ENCODE assay signal across 11 cellular contexts in the genomic region with DNA sequence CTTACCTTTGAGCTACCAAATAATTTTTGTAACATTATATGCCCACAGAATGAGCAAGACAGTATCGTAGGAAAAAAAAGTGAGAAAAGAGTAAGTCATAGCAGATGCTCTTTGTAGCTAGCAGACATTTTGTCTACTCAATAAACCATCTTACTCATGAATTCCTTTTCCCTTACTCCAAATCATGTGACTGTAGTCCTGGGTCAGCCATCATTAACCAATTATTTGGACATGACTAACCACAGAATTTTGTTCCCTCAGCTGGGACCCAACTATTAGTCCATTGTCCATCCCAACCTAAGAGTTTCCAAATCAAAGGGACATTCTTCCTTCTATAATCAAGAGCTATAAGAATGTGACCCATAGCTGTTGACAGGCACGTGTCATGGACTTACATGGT. TPM values are rescaled to one million over a fixed set of nuclear protein-coding genes. Genes with fewer than 3 reads are reported as not detected.
A peak's percentile ranks its signal among the peaks of the same experiment; 100 is the strongest.
DNase-seq lines count a peak whose midpoint lies in the region; ATAC-seq and TF ChIP-seq lines count a peak whose summit lies in the region.
"Had no signal": no experiment of that assay in that cellular context is flagged by ENCODE, and none has a peak within 500 bp of the region (broad histone marks: within the 10 kb centered on the region; RNA-seq: fewer than 3 reads in every experiment).

No MANE protein-coding gene starts in this region.

- H3K9me3 Mint-ChIP-seq in activated naive CD8-positive, alpha-beta T cell treated with anti-CD3 and anti-CD28 coated beads, Interleukin-2, amount 50 U/mL, for 24 hours: no peaks in the 10 kb centered on the region
- H3K9me3 Mint-ChIP-seq in immature natural killer cell: no peaks in the 10 kb centered on the region

- no peak overlapping the region for H3K27ac ChIP-seq in thyroid gland

- no peaks in the 10 kb centered on the region for H3K9me3 ChIP-seq in thyroid gland

- TF ChIP-seq POLR2A in thyroid gland (IDR thresholded peaks at IDR 0.05): no peak

- peak overlapping the region; percentile 73 for H3K27ac Mint-ChIP-seq in activated naive CD8-positive, alpha-beta T cell treated with anti-CD3 and anti-CD28 coated beads, Interleukin-2, amount 50 U/mL, for 24 hours
- peak overlapping the region in 5 of 6 donors; percentile 59 to 81 (median 72) for H3K27ac Mint-ChIP-seq in immature natural killer cell

- H3K4me1 Mint-ChIP-seq in activated naive CD8-positive, alpha-beta T cell treated with anti-CD3 and anti-CD28 coated beads, Interleukin-2, amount 50 U/mL, for 24 hours: peaks cover 89% of the 10 kb centered on the region
- H3K4me1 Mint-ChIP-seq in immature natural killer cell: peaks cover 38 to 73% of the 10 kb centered on the region in 2 donors

- no peaks in the 10 kb centered on the region for H3K27me3 Mint-ChIP-seq in activated naive CD8-positive, alpha-beta T cell treated with anti-CD3 and anti-CD28 coated beads, Interleukin-2, amount 50 U/mL, for 24 hours
- peaks cover 2 to 6% (median 4%) of the 10 kb centered on the region in 3 donors for H3K27me3 Mint-ChIP-seq in immature natural killer cell (ENCODE audit: low read depth in 3 of 3)

- WGBS in thyroid gland, 2 donors: 85 to 88% methylated on average over 2 of the region's 2 CpGs

- DNase-seq in A172 (ENCODE audit: low spot score): peak; percentile 83
- peak; percentile 80 for DNase-seq in GM04503 (ENCODE audit: low read depth)
- DNase-seq in activated naive CD8-positive, alpha-beta T cell treated with anti-CD3 and anti-CD28 coated beads, Interleukin-2, amount 50 U/mL, for 24 hours: no peak
- no peak for DNase-seq in immature natural killer cell
- no peak for DNase-seq in SW480 (ENCODE audit: low spot score)
- DNase-seq in thyroid gland: no peak
- no peak for DNase-seq in RPMI8226
- no peak for DNase-seq in SIG-M5 treated with dmso at 0.1 percent for 504 hours (lab: John Stamatoyannopoulos, UW; ENCODE audit: unreplicated experiment)
- DNase-seq: DMS53, glutamatergic neuron, posterior cingulate gyrus had no signal

- H3K4me1 ChIP-seq in thyroid gland: peaks cover 42 to 80% of the 10 kb centered on the region in 2 donors

- H3K36me3 Mint-ChIP-seq in activated naive CD8-positive, alpha-beta T cell treated with anti-CD3 and anti-CD28 coated beads, Interleukin-2, amount 50 U/mL, for 24 hours (ENCODE audit: low read depth): peaks cover 82% of the 10 kb centered on the region
- H3K36me3 Mint-ChIP-seq in immature natural killer cell: peaks cover 0 to 7% (median 4%) of the 10 kb centered on the region in 3 donors

- no peak overlapping the region for H3K4me3 Mint-ChIP-seq in activated naive CD8-positive, alpha-beta T cell treated with anti-CD3 and anti-CD28 coated beads, Interleukin-2, amount 50 U/mL, for 24 hours
- H3K4me3 Mint-ChIP-seq in immature natural killer cell: peak overlapping the region in 4 of 5 donors; percentile 25 to 63 (median 52)

- no peak for TF ChIP-seq CTCF in thyroid gland (IDR thresholded peaks at IDR 0.05)

- peak; percentile 56 for ATAC-seq in activated naive CD8-positive, alpha-beta T cell treated with anti-CD3 and anti-CD28 coated beads, Interleukin-2, amount 50 U/mL, for 24 hours

- no peaks in the 10 kb centered on the region for H3K36me3 ChIP-seq in thyroid gland

- intact Hi-C loops in thyroid gland (cut with DNase I): no loop called here

- no peak overlapping the region for H3K4me3 ChIP-seq in thyroid gland (replicated peaks in 1 of 3)

- H3K27me3 ChIP-seq in thyroid gland: no peaks in the 10 kb centered on the region

RNA-seq across cellular contexts. Expression of a gene that starts 11.4 kb away (rescaled TPM):
- 319 and 360 TPM in 2 replicates for total RNA-seq in A172 (2014; rRNA removed; shearing (Covaris generic))
- polyA plus RNA-seq in immature natural killer cell: 100 to 1,000 TPM; 411 to 718 (median 463) TPM
- total RNA-seq in thyroid gland: 100 to 1,000 TPM; 379 to 633 (median 495) TPM

RNA-seq across cellular contexts. Expression of a gene that starts 52.8 kb away (rescaled TPM):
- total RNA-seq in A172 (2014; rRNA removed; shearing (Covaris generic)): 67.8 and 105 TPM in 2 replicates
- 10 to 100 TPM; 33.1 to 36.9 (median 34.9) TPM for polyA plus RNA-seq in immature natural killer cell
- 10 to 100 TPM; 29.3 to 37.0 (median 33.7) TPM for total RNA-seq in thyroid gland

RNA-seq across cellular contexts. Expression of a gene that starts 55.2 kb away (rescaled TPM):
- 29.9 and 32.8 TPM in 2 replicates for total RNA-seq in A172 (2014; rRNA removed; shearing (Covaris generic))
- 10 to 100 TPM; 17.7 to 26.2 (median 18.3) TPM for polyA plus RNA-seq in immature natural killer cell
- 10 to 100 TPM; 41.3 to 53.4 (median 45.5) TPM for total RNA-seq in thyroid gland

Comparison
In these comparisons a context has a peak if more than half of its experiments do, and no peak if none do; other contexts are left out.
1. DNase-seq: peak in A172 (single experiment) and GM04503 (single experiment); none in activated naive CD8-positive, alpha-beta T cell treated with anti-CD3 and anti-CD28 coated beads, Interleukin-2, amount 50 U/mL, for 24 hours (single experiment), immature natural killer cell (0 of 3), SW480 (single experiment), thyroid gland (0 of 2), RPMI8226 (single experiment) and SIG-M5 treated with dmso at 0.1 percent for 504 hours (single experiment).